Comparison of ENCODE assay signal across 1 cellular context in the genomic region with DNA sequence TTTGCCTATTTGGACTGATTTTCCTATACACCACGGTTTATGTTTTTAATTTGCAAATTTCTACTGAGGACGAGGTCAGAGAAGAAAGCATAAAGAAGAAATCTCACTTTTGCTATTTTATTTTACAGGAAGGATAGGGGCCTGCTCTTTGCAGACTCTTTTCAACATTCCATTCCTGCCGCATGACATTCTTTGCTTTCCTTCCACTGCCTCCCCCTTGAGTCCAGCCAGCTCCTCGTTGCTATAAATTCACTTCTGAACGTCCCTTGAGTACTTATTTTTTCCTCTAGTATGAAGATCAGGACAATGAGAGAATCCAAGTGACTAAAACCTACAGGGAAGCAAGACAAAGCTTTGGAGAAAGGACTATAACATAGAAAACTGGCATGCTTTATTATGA.
TF ChIP-seq lines count a peak whose summit lies in the region.

No MANE protein-coding gene starts in this region.

TF ChIP-seq in GM23338, 12 proteins besides CTCF, POLR2A, EP300 and RAD21:
- no peak for TF ChIP-seq EZH2phosphoT487 (IDR thresholded peaks at IDR 0.05; ENCODE audit: unreplicated experiment)
- TF ChIP-seq, protein P1, sequence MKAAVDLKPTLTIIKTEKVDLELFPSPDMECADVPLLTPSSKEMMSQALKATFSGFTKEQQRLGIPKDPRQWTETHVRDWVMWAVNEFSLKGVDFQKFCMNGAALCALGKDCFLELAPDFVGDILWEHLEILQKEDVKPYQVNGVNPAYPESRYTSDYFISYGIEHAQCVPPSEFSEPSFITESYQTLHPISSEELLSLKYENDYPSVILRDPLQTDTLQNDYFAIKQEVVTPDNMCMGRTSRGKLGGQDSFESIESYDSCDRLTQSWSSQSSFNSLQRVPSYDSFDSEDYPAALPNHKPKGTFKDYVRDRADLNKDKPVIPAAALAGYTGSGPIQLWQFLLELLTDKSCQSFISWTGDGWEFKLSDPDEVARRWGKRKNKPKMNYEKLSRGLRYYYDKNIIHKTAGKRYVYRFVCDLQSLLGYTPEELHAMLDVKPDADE (IDR thresholded peaks at IDR 0.05), result no peak
- TF ChIP-seq, protein P2, sequence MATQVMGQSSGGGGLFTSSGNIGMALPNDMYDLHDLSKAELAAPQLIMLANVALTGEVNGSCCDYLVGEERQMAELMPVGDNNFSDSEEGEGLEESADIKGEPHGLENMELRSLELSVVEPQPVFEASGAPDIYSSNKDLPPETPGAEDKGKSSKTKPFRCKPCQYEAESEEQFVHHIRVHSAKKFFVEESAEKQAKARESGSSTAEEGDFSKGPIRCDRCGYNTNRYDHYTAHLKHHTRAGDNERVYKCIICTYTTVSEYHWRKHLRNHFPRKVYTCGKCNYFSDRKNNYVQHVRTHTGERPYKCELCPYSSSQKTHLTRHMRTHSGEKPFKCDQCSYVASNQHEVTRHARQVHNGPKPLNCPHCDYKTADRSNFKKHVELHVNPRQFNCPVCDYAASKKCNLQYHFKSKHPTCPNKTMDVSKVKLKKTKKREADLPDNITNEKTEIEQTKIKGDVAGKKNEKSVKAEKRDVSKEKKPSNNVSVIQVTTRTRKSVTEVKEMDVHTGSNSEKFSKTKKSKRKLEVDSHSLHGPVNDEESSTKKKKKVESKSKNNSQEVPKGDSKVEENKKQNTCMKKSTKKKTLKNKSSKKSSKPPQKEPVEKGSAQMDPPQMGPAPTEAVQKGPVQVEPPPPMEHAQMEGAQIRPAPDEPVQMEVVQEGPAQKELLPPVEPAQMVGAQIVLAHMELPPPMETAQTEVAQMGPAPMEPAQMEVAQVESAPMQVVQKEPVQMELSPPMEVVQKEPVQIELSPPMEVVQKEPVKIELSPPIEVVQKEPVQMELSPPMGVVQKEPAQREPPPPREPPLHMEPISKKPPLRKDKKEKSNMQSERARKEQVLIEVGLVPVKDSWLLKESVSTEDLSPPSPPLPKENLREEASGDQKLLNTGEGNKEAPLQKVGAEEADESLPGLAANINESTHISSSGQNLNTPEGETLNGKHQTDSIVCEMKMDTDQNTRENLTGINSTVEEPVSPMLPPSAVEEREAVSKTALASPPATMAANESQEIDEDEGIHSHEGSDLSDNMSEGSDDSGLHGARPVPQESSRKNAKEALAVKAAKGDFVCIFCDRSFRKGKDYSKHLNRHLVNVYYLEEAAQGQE (IDR thresholded peaks at IDR 0.05; ENCODE audit: unreplicated experiment), result no peak
- TF ChIP-seq POLR2AphosphoS5 (IDR thresholded peaks at IDR 0.05; ENCODE audit: low read depth), result no peak
- no peak for TF ChIP-seq ZNF331 (CRISPR knock-in tag; IDR thresholded peaks at IDR 0.05; ENCODE audit: low read depth)
- TF ChIP-seq CREB1 (CRISPR knock-in tag; IDR thresholded peaks at IDR 0.05; ENCODE audit: low read depth), result no peak
- TF ChIP-seq JUNB (IDR thresholded peaks at IDR 0.05; ENCODE audit: unreplicated experiment), result no peak
- TF ChIP-seq, protein P3, sequence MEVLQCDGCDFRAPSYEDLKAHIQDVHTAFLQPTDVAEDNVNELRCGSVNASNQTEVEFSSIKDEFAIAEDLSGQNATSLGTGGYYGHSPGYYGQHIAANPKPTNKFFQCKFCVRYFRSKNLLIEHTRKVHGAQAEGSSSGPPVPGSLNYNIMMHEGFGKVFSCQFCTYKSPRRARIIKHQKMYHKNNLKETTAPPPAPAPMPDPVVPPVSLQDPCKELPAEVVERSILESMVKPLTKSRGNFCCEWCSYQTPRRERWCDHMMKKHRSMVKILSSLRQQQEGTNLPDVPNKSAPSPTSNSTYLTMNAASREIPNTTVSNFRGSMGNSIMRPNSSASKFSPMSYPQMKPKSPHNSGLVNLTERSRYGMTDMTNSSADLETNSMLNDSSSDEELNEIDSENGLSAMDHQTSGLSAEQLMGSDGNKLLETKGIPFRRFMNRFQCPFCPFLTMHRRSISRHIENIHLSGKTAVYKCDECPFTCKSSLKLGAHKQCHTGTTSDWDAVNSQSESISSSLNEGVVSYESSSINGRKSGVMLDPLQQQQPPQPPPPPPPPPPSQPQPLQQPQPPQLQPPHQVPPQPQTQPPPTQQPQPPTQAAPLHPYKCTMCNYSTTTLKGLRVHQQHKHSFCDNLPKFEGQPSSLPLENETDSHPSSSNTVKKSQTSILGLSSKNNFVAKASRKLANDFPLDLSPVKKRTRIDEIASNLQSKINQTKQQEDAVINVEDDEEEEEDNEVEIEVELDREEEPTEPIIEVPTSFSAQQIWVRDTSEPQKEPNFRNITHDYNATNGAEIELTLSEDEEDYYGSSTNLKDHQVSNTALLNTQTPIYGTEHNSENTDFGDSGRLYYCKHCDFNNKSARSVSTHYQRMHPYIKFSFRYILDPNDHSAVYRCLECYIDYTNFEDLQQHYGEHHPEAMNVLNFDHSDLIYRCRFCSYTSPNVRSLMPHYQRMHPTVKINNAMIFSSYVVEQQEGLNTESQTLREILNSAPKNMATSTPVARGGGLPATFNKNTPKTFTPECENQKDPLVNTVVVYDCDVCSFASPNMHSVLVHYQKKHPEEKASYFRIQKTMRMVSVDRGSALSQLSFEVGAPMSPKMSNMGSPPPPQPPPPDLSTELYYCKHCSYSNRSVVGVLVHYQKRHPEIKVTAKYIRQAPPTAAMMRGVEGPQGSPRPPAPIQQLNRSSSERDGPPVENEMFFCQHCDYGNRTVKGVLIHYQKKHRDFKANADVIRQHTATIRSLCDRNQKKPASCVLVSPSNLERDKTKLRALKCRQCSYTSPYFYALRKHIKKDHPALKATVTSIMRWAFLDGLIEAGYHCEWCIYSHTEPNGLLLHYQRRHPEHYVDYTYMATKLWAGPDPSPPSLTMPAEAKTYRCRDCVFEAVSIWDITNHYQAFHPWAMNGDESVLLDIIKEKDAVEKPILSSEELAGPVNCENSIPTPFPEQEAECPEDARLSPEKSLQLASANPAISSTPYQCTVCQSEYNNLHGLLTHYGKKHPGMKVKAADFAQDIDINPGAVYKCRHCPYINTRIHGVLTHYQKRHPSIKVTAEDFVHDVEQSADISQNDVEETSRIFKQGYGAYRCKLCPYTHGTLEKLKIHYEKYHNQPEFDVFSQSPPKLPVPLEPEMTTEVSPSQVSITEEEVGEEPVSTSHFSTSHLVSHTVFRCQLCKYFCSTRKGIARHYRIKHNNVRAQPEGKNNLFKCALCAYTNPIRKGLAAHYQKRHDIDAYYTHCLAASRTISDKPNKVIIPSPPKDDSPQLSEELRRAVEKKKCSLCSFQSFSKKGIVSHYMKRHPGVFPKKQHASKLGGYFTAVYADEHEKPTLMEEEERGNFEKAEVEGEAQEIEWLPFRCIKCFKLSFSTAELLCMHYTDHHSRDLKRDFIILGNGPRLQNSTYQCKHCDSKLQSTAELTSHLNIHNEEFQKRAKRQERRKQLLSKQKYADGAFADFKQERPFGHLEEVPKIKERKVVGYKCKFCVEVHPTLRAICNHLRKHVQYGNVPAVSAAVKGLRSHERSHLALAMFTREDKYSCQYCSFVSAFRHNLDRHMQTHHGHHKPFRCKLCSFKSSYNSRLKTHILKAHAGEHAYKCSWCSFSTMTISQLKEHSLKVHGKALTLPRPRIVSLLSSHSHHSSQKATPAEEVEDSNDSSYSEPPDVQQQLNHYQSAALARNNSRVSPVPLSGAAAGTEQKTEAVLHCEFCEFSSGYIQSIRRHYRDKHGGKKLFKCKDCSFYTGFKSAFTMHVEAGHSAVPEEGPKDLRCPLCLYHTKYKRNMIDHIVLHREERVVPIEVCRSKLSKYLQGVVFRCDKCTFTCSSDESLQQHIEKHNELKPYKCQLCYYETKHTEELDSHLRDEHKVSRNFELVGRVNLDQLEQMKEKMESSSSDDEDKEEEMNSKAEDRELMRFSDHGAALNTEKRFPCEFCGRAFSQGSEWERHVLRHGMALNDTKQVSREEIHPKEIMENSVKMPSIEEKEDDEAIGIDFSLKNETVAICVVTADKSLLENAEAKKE (CRISPR knock-in tag; IDR thresholded peaks at IDR 0.05), result no peak
- TF ChIP-seq STAT1 (IDR thresholded peaks at IDR 0.05; ENCODE audit: unreplicated experiment), result no peak
- no peak for TF ChIP-seq NANOG (IDR thresholded peaks at IDR 0.05; ENCODE audit: borderline replicate concordance)
- TF ChIP-seq EZH2 (IDR thresholded peaks at IDR 0.05; ENCODE audit: low read depth, unreplicated experiment), result no peak
- TF ChIP-seq ZNF114 (CRISPR knock-in tag; IDR thresholded peaks at IDR 0.05), result no peak
